11 cellular contexts compared by ENCODE assay signal in the genomic region with DNA sequence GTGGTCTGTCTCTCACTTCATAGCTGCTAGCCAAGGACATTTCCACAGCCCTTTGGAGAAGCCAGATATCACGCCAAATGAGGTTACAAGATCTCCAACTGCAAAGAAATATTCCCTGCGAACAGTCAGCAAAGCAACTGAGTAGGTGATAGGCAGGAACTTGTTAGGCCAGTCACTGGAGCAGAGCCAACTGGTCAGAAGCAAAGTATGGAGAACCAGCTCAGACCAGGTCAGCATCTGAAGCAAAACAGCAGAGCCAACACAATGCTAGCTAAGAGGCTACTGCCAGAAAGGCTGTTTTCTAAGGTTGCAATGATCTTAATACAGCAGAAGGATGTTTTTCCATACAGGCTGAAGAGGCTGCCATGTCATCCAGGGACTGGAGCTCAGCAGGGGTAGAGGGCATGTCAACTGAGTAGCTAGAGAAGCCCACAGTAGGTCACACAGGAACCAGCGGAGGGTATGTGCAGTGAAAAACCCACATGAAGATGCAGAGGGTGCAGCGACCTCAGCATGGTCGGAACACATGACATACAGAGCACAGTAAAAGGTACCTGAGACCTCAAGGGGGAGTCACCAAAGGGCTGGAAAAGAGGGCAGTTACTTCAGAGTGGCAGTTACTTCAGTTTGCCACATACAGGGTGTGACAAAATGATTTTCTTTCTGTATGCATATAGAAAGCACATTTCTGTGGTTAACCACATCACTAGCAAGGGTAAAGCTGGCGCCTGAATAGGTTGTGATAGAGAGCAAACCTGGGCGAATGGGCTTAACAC.
A peak's percentile ranks its signal among the peaks of the same experiment; 100 is the strongest.
DNase-seq lines count a peak whose midpoint lies in the region; ATAC-seq and TF ChIP-seq lines count a peak whose summit lies in the region.
"Had no signal": no experiment of that assay in that cellular context is flagged by ENCODE, and none has a peak within 500 bp of the region (broad histone marks: within the 10 kb centered on the region; RNA-seq: fewer than 3 reads in every experiment).

No MANE protein-coding gene starts in this region.

- TF ChIP-seq POLR2A in GM18505 (IDR thresholded peaks at IDR 0.05; ENCODE audit: borderline replicate concordance, extremely low read depth, insufficient read depth, insufficient read length), result no peak

- no peak for TF ChIP-seq CTCF in neutrophil (IDR thresholded peaks at IDR 0.05)

- DNase-seq in CD1c-positive myeloid dendritic cell (ENCODE audit: extremely low spot score) (peak; percentile 35), NOMO-1 (lab: John Stamatoyannopoulos, UW; ENCODE audit: unreplicated experiment in 2 of 2) (peak; percentile 71 to 89), activated T-cell treated with anti-CD3 and anti-CD28 coated beads for 4 hours (peak; percentile 40), globus pallidus (ENCODE audit: low spot score) (no peak)
- DNase-seq: caudate nucleus, COR-L47, NCI-H2029 had no signal

- peaks cover 22% of the 10 kb centered on the region for H3K36me3 ChIP-seq in neutrophil

- peak overlapping the region; percentile 71 for H3K27ac ChIP-seq in neutrophil

- no peaks in the 10 kb centered on the region for H3K27me3 ChIP-seq in neutrophil

- H3K4me1 ChIP-seq in neutrophil (ENCODE audit: control insufficient read depth in 1 of 2, insufficient read depth in 1 of 2, low read depth in 1 of 2, low read length in 1 of 2), result peaks cover 44 to 48% of the 10 kb centered on the region in 2 experiments

- peak overlapping the region in 1 of 2 experiments; percentile 4 for H3K4me3 ChIP-seq in neutrophil (ENCODE audit: low read depth in 1 of 2, low read length in 1 of 2)

- H3K9me3 ChIP-seq in neutrophil, result no peaks in the 10 kb centered on the region

- no peak for ATAC-seq in GM18505 (IDR thresholded peaks at IDR 0.05; ENCODE audit: unreplicated experiment)
- ATAC-seq in GM19328 (IDR thresholded peaks at IDR 0.05; ENCODE audit: unreplicated experiment), result no peak
- ATAC-seq in HG03095 (IDR thresholded peaks at IDR 0.05; ENCODE audit: unreplicated experiment), result no peak
